Comparison of ENCODE assay signal across 8 cellular contexts in genomic region chr5:100398825-100399224, GRCh38.
A peak's percentile ranks its signal among the peaks of the same experiment; 100 is the strongest.
DNase-seq lines count a peak whose midpoint lies in the region; ATAC-seq, FAIRE-seq and TF ChIP-seq lines count a peak whose summit lies in the region.
"Not testable (repeated sequence)": the region's sequence is repeated elsewhere in the genome, so short reads cannot be mapped to it uniquely, and the experiment has no call there.

No MANE protein-coding gene starts in this region.

- not testable (repeated sequence) for H4K20me1 ChIP-seq in HepG2 (ENCODE audit: insufficient read depth, low read length); neural progenitor cell (ENCODE audit: low read depth)

- not testable (repeated sequence) for H3K4me1 ChIP-seq in RWPE2 (ENCODE audit: insufficient read depth, poor library complexity, severe bottlenecking); HepG2 (ENCODE audit: insufficient read depth, low read length); neural progenitor cell

- H2AFZ ChIP-seq in HepG2 (ENCODE audit: low read length); neural progenitor cell (replicated peaks): not testable (repeated sequence)

- WGBS in HepG2 (ENCODE audit: low lambda C conversion rate): 16% methylated on average over 3 of the region's 3 CpGs

- H3K4me3 ChIP-seq in RWPE2 (ENCODE audit: severe bottlenecking); bronchial epithelial cell (ENCODE audit: low read depth, low read length); HepG2 (replicated peaks in 1 of 3; ENCODE audit: insufficient read depth in 1 of 3, low read depth in 2 of 3, low read length in 3 of 3); neural progenitor cell: not testable (repeated sequence)

- peak; percentile 3 for DNase-seq in DMS79 (lab: John Stamatoyannopoulos, UW)
- DNase-seq in Kasumi-1 (lab: John Stamatoyannopoulos, UW): peak; percentile 7 to 10
- peak; percentile 85 to 92 for DNase-seq in NCI-H524 (lab: John Stamatoyannopoulos, UW)
- not testable (repeated sequence) for DNase-seq in RWPE2 (ENCODE audit: low spot score); HepG2 (ENCODE audit: low spot score); type B pancreatic cell (ENCODE audit: extremely low spot score, unreplicated experiment)
- DNase-seq in bronchial epithelial cell (ENCODE audit: low read depth): peak; percentile 20
- DNase-seq in neural progenitor cell (ENCODE audit: low spot score): peak; percentile 41

- not testable (repeated sequence) for H3K36me3 Mint-ChIP-seq in neural progenitor cell, type B pancreatic cell

- BruUV-seq in HepG2 (replicated peaks; lab: Mats Ljungman, UMichigan): not testable (repeated sequence)

- not testable (repeated sequence) for H3K27ac ChIP-seq in RWPE2 (ENCODE audit: poor library complexity, severe bottlenecking); HepG2 (ENCODE audit: extremely low read length, insufficient read depth, low read length)
- H3K27ac ChIP-seq in neural progenitor cell: peak overlapping the region; percentile 32

- not testable (repeated sequence) for H3K4me1 Mint-ChIP-seq in neural progenitor cell; type B pancreatic cell (ENCODE audit: unreplicated experiment)

- TF ChIP-seq EP300 in HepG2 (IDR thresholded peaks at IDR 0.05; ENCODE audit: low read depth in 2 of 2, low read length in 2 of 2); HepG2 (CRISPR knock-in tag; IDR thresholded peaks at IDR 0.05; ENCODE audit: borderline replicate concordance): not testable (repeated sequence)

- H3K4me3 Mint-ChIP-seq in neural progenitor cell, type B pancreatic cell: not testable (repeated sequence)

- not testable (repeated sequence) for H3K9ac ChIP-seq in HepG2 (ENCODE audit: insufficient read depth, low read depth, low read length); neural progenitor cell

- CTCF ChIA-PET in HepG2 (lab: Yijun Ruan, JAX; ENCODE audit: low intra/inter-chr PET ratio, low total read pairs): not testable (repeated sequence)

- POLR2A ChIA-PET in HepG2 (lab: Yijun Ruan, JAX): not testable (repeated sequence)

- intact Hi-C loops in HepG2 (cut with micrococcal nuclease; ENCODE audit: unreplicated experiment): not testable (repeated sequence)

- TF ChIP-seq POLR2A in HepG2 (IDR thresholded peaks at IDR 0.05; ENCODE audit: insufficient read depth in 1 of 2, low read depth in 2 of 2, low read length in 2 of 2): not testable (repeated sequence)

- ATAC-seq in RWPE2 (ENCODE audit: low read depth) (0 out of 3 replicates have a peak, but pooled peaks have one; percentile 45), HepG2 (peak; percentile 44; the same call in 1 of the 3 replicates)

- not testable (repeated sequence) for H3K27me3 Mint-ChIP-seq in neural progenitor cell (ENCODE audit: insufficient read depth, low read depth); type B pancreatic cell

- not testable (repeated sequence) for H3K4me2 ChIP-seq in HepG2 (ENCODE audit: low read depth, low read length); neural progenitor cell

- not testable (repeated sequence) for H3K27me3 ChIP-seq in RWPE2 (ENCODE audit: insufficient read depth, poor library complexity, severe bottlenecking); bronchial epithelial cell (ENCODE audit: control insufficient read depth, insufficient read depth, low read length); HepG2 (ENCODE audit: control insufficient read depth in 1 of 2, insufficient read depth in 2 of 2, low read length in 2 of 2); neural progenitor cell

- TF ChIP-seq RAD21 in HepG2 (CRISPR knock-in tag; IDR thresholded peaks at IDR 0.05): not testable (repeated sequence)

- in situ Hi-C loops in HepG2 (cut with HindIII; ENCODE audit: extremely low pct_ligation_motif_present, low pct_unique_long_range_greater_than_20kb): not testable (repeated sequence)

- not testable (repeated sequence) for H3K36me3 ChIP-seq in RWPE2 (ENCODE audit: low read depth); bronchial epithelial cell (ENCODE audit: control insufficient read depth, insufficient read depth, low read length); HepG2 (replicated peaks in 1 of 2; ENCODE audit: control insufficient read depth in 1 of 2, insufficient read depth in 2 of 2, low read length in 2 of 2); neural progenitor cell

- H3K9me3 Mint-ChIP-seq in neural progenitor cell, type B pancreatic cell: not testable (repeated sequence)

- not testable (repeated sequence) for H3F3A ChIP-seq in neural progenitor cell (ENCODE audit: low read depth)

- not testable (repeated sequence) for TF ChIP-seq CTCF in RWPE2 (IDR thresholded peaks at IDR 0.05; ENCODE audit: poor library complexity, severe bottlenecking); bronchial epithelial cell (IDR thresholded peaks at IDR 0.05; ENCODE audit: insufficient read depth, low read length, severe bottlenecking); HepG2 (CRISPR knock-in tag; IDR thresholded peaks at IDR 0.05); neural progenitor cell (IDR thresholded peaks at IDR 0.05); type B pancreatic cell (conservative IDR thresholded peaks at IDR 0.05)

- FAIRE-seq in bronchial epithelial cell (lab: Jason Lieb, UNC); HepG2 (lab: Jason Lieb, UNC): not testable (repeated sequence)

- H3K79me2 ChIP-seq in HepG2 (ENCODE audit: insufficient read depth, low read length); neural progenitor cell (ENCODE audit: low read depth): not testable (repeated sequence)

- not testable (repeated sequence) for H3K27ac Mint-ChIP-seq in neural progenitor cell
- peak overlapping the region; percentile 36 for H3K27ac Mint-ChIP-seq in type B pancreatic cell

- H3K9me3 ChIP-seq in RWPE2 (ENCODE audit: severe bottlenecking); HepG2 (ENCODE audit: low read length); neural progenitor cell (ENCODE audit: low read depth): not testable (repeated sequence)
